Comparison of ENCODE assay signal across 25 cellular contexts in the genomic region with DNA sequence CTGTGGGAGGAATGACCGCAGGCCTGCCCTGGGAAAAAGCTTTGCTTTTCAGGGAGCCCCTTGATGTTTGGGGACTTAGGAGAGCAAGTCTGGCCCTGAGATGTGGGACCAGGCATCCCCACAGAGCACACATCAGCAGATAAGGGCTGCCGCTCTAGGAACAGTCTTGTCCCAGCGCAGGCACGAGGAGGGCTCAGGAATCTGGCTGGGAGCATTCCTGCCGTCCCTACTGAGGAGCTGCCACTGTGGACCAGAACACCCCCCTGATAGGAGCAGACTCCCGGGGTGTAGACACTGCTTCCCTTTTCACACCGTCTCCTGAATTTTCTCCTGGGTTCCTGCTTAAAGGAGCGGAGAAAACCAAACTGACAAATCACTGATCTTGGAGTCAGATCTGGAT.
"Had no signal": no experiment of that assay in that cellular context is flagged by ENCODE, and none has a peak within 500 bp of the region (broad histone marks: within the 10 kb centered on the region; RNA-seq: fewer than 3 reads in every experiment).

No MANE protein-coding gene starts in this region.

- H3K27ac Mint-ChIP-seq: naive thymus-derived CD8-positive, alpha-beta T cell; stimulated activated memory B cell treated with anti-CD40 and anti-IgM and Interleukin-4, amounts not matched to agents 10 μg/mL and 1 μg/mL and 100 μg/mL, for 72 hours had no signal

- ATAC-seq: foreskin keratinocyte; gastroesophageal sphincter; left lobe of liver; naive thymus-derived CD8-positive, alpha-beta T cell; pancreas; right lobe of liver; stimulated activated memory B cell treated with anti-CD40 and anti-IgM and Interleukin-4, amounts not matched to agents 10 μg/mL and 1 μg/mL and 100 μg/mL, for 72 hours; stimulated activated naive CD8-positive, alpha-beta T cell treated with anti-CD3 and anti-CD28 coated beads, Interleukin-15, Interleukin-2, amounts not matched to agents 100 U/mL and 50 U/mL, for 24 hours had no signal

- H3K27ac ChIP-seq: coronary artery, esophagus muscularis mucosa, foreskin keratinocyte, gastroesophageal sphincter, hepatocyte, neutrophil, pancreas, right lobe of liver, testis, vagina had no signal

- H3K4me2 ChIP-seq: hepatocyte, smooth muscle cell had no signal

- H3K27me3 ChIP-seq: esophagus muscularis mucosa, foreskin keratinocyte, gastroesophageal sphincter, heart left ventricle, hepatocyte, neutrophil, pancreas, right lobe of liver, testis, tibial nerve, vagina had no signal

- H3K27me3 Mint-ChIP-seq: naive thymus-derived CD8-positive, alpha-beta T cell; progenitor cell of endocrine pancreas; stimulated activated memory B cell treated with anti-CD40 and anti-IgM and Interleukin-4, amounts not matched to agents 10 μg/mL and 1 μg/mL and 100 μg/mL, for 72 hours had no signal

- DNase-seq: dermis blood vessel endothelial cell; effector memory CD4-positive, alpha-beta T cell; foreskin keratinocyte; heart left ventricle; kidney; naive thymus-derived CD8-positive, alpha-beta T cell; pancreas; right lobe of liver; stimulated activated CD4-positive, alpha-beta T cell treated with anti-CD3 and anti-CD28 coated beads, Interleukin-12 subunit alpha, Interleukin-12 subunit beta, amount 100 ng/mL, for 4 hours; stimulated activated CD4-positive, alpha-beta T cell treated with anti-CD3 and anti-CD28 coated beads, Interleukin-1b, Interleukin-23, amount 100 ng/mL, for 48 hours; stimulated activated CD4-positive, alpha-beta T cell treated with anti-CD3 and anti-CD28 coated beads, Interleukin-4, amount 100 ng/mL, for 4 hours; stimulated activated naive CD8-positive, alpha-beta T cell treated with anti-CD3 and anti-CD28 coated beads, Interleukin-15, Interleukin-2, amounts not matched to agents 100 U/mL and 50 U/mL, for 24 hours; substantia nigra; testis had no signal

- H3K4me1 ChIP-seq: pancreas had no signal

- H3K4me3 Mint-ChIP-seq: naive thymus-derived CD8-positive, alpha-beta T cell; stimulated activated memory B cell treated with anti-CD40 and anti-IgM and Interleukin-4, amounts not matched to agents 10 μg/mL and 1 μg/mL and 100 μg/mL, for 72 hours had no signal

- H3K36me3 ChIP-seq: esophagus muscularis mucosa, gastroesophageal sphincter, heart left ventricle, pancreas, right lobe of liver, vagina had no signal

- H3K4me3 ChIP-seq: coronary artery, esophagus muscularis mucosa, gastroesophageal sphincter, heart left ventricle, hepatocyte, pancreas, right lobe of liver, smooth muscle cell, testis, tibial nerve, vagina had no signal
